8 cellular contexts compared by ENCODE assay signal in the genomic region with DNA sequence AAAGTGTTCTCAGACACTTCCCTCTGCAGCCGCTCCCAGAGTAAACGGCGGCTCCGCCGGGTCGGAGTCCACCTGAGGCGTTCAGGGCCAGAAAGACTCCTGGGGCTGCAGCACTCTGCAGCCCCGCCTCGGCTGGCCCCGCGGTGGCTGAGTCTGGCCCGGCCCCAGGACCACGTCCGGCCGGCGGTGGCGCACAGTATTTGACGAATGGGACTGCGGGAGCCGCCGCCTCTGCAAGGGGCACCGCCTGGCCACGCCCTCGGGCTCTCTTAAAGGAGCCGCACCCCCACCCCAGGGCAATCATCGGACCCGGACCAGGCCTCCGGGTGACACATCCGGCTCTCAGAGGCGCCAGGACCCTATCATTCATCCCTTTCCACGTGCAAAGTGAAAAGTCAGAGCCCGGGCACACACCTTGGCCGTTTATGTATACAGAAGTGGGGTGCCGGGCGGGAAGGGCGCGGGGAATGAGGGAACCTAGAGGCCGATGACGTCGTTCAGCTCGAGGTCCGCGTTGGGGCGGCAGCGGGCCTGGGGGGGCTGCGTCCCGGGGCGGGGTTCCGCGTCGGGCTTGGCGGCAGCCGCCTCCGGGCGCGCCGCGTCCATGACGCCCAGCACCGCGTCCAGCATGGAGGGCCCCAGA. TPM values are rescaled to one million over a fixed set of nuclear protein-coding genes. Genes with fewer than 3 reads are reported as not detected.
DNase-seq lines count a peak whose midpoint lies in the region; ATAC-seq and TF ChIP-seq lines count a peak whose summit lies in the region.

No MANE protein-coding gene starts in this region.

- H3K36me3 ChIP-seq in Panc1 (ENCODE audit: control insufficient read depth, insufficient read depth, low read length), result no peaks in the 10 kb centered on the region

- H3K27me3 Mint-ChIP-seq in activated T-helper 2 cell treated with anti-CD3 and anti-CD28 coated beads, Interferon-gamma antibody, Interleukin-2, Interleukin-4, amounts not matched to agents 10 μg/mL and 5 μg/mL and 100 μg/mL, durations not matched to agents 14 hours and 24 hours and 36 hours (ENCODE audit: low read depth), result peaks cover 21% of the 10 kb centered on the region
- peaks cover 12 to 13% of the 10 kb centered on the region in 2 donors for H3K27me3 Mint-ChIP-seq in natural killer cell (ENCODE audit: low read depth in 2 of 2)
- peaks cover 19% of the 10 kb centered on the region for H3K27me3 Mint-ChIP-seq in stimulated activated naive CD8-positive, alpha-beta T cell treated with anti-CD3 and anti-CD28 coated beads, Interleukin-15, Interleukin-2, amounts not matched to agents 100 ng/mL and 50 ng/mL, for 24 hours

- H3K4me3 ChIP-seq in HL-60 (replicated peaks; ENCODE audit: insufficient read depth, low read length) (peak overlapping the region; percentile 56), Panc1 (ENCODE audit: low read depth in 2 of 2, low read length in 2 of 2) (peak overlapping the region; percentile 56 to 70), fibroblast of pulmonary artery (replicated peaks; ENCODE audit: low read depth, low read length) (peak overlapping the region; percentile 58)

- H3K9me3 Mint-ChIP-seq in activated T-helper 2 cell treated with anti-CD3 and anti-CD28 coated beads, Interferon-gamma antibody, Interleukin-2, Interleukin-4, amounts not matched to agents 10 μg/mL and 5 μg/mL and 100 μg/mL, durations not matched to agents 14 hours and 24 hours and 36 hours, result no peaks in the 10 kb centered on the region
- no peaks in the 10 kb centered on the region for H3K9me3 Mint-ChIP-seq in natural killer cell
- no peaks in the 10 kb centered on the region for H3K9me3 Mint-ChIP-seq in stimulated activated naive CD8-positive, alpha-beta T cell treated with anti-CD3 and anti-CD28 coated beads, Interleukin-15, Interleukin-2, amounts not matched to agents 100 ng/mL and 50 ng/mL, for 24 hours

- peaks cover 9% of the 10 kb centered on the region for H3K4me1 Mint-ChIP-seq in activated T-helper 2 cell treated with anti-CD3 and anti-CD28 coated beads, Interferon-gamma antibody, Interleukin-2, Interleukin-4, amounts not matched to agents 10 μg/mL and 5 μg/mL and 100 μg/mL, durations not matched to agents 14 hours and 24 hours and 36 hours (ENCODE audit: low read depth)
- peaks cover 21 to 36% of the 10 kb centered on the region in 2 donors for H3K4me1 Mint-ChIP-seq in natural killer cell
- H3K4me1 Mint-ChIP-seq in stimulated activated naive CD8-positive, alpha-beta T cell treated with anti-CD3 and anti-CD28 coated beads, Interleukin-15, Interleukin-2, amounts not matched to agents 100 ng/mL and 50 ng/mL, for 24 hours (ENCODE audit: low read depth), result peaks cover 23% of the 10 kb centered on the region

- BruUV-seq in Panc1 (replicated peaks; lab: Mats Ljungman, UMichigan), result no TSS peak

- peak; percentile 74 for ATAC-seq in Panc1
- peak; percentile 20 to 53 (median 41) for ATAC-seq in natural killer cell

- TF ChIP-seq CTCF in GM20000 (IDR thresholded peaks at IDR 0.05; ENCODE audit: extremely low read depth, missing control alignments) (no peak), HL-60 (IDR thresholded peaks at IDR 0.05; ENCODE audit: insufficient read depth, low read length) (no peak), Panc1 (IDR thresholded peaks at IDR 0.05) (no peak), fibroblast of pulmonary artery (IDR thresholded peaks at IDR 0.05; ENCODE audit: low read length, missing control alignments) (no peak), natural killer cell (IDR thresholded peaks at IDR 0.05) (no peak)

- peak overlapping the region; percentile 69 for H3K27ac ChIP-seq in HL-60 (replicated peaks)
- peak overlapping the region; percentile 87 for H3K27ac ChIP-seq in Panc1 (ENCODE audit: low read length)

- peaks cover 18% of the 10 kb centered on the region for H3K36me3 Mint-ChIP-seq in activated T-helper 2 cell treated with anti-CD3 and anti-CD28 coated beads, Interferon-gamma antibody, Interleukin-2, Interleukin-4, amounts not matched to agents 10 μg/mL and 5 μg/mL and 100 μg/mL, durations not matched to agents 14 hours and 24 hours and 36 hours (ENCODE audit: low read depth)
- H3K36me3 Mint-ChIP-seq in natural killer cell, result no peaks in the 10 kb centered on the region
- H3K36me3 Mint-ChIP-seq in stimulated activated naive CD8-positive, alpha-beta T cell treated with anti-CD3 and anti-CD28 coated beads, Interleukin-15, Interleukin-2, amounts not matched to agents 100 ng/mL and 50 ng/mL, for 24 hours (ENCODE audit: low read depth), result peaks cover 10% of the 10 kb centered on the region

- peaks cover 22% of the 10 kb centered on the region for H3K27me3 ChIP-seq in HL-60 (ENCODE audit: insufficient read depth, poor library complexity, severe bottlenecking)
- H3K27me3 ChIP-seq in Panc1 (ENCODE audit: control insufficient read depth, insufficient read depth, low read length), result no peaks in the 10 kb centered on the region

- DNase-seq in DMS 273 treated with DMSO at 0.1 percent for 48 hours (lab: John Stamatoyannopoulos, UW) (peak; percentile 49), GM20000 (ENCODE audit: low spot score) (peak; percentile 95), HL-60 (ENCODE audit: low read depth in 1 of 2, low spot score in 1 of 2) (peak in 1 of 2 experiments; percentile 91), Panc1 (ENCODE audit: low read depth, low spot score) (no peak), fibroblast of pulmonary artery (ENCODE audit: low read depth) (peak; percentile 82), natural killer cell (peak; percentile 69)
- peak; percentile 80 for DNase-seq in activated T-helper 2 cell treated with anti-CD3 and anti-CD28 coated beads, Interferon-gamma antibody, Interleukin-2, Interleukin-4, amounts not matched to agents 10 μg/mL and 5 μg/mL and 100 μg/mL, durations not matched to agents 14 hours and 24 hours and 36 hours (ENCODE audit: low spot score)

- in situ Hi-C loops in Panc1 (cut with HindIII; ENCODE audit: low pct_unique_long_range_greater_than_20kb, low sequenced_read_pairs), result no loop called here

- CTCF ChIA-PET in Panc1 (lab: Charles Lee), result no interaction called here

- H3K4me1 ChIP-seq in Panc1 (ENCODE audit: control insufficient read depth, insufficient read depth, low read length), result peaks cover 24% of the 10 kb centered on the region

- H3K9me3 ChIP-seq in Panc1 (ENCODE audit: control insufficient read depth, insufficient read depth, low read depth, low read length), result no peaks in the 10 kb centered on the region

- intact Hi-C loops in Panc1 (cut with micrococcal nuclease; ENCODE audit: unreplicated experiment) (no loop called here), natural killer cell (cut with micrococcal nuclease) (loop anchor here (1.0 kb wide), 2 partner anchors 15 to 795 kb away; partner anchors contain the start of genes LENG8 and PPP6R1)
- intact Hi-C loops in activated T-helper 2 cell treated with anti-CD3 and anti-CD28 coated beads, Interferon-gamma antibody, Interleukin-2, Interleukin-4, amounts not matched to agents 10 μg/mL and 5 μg/mL and 100 μg/mL, durations not matched to agents 14 hours and 24 hours and 36 hours (cut with micrococcal nuclease), result loop anchor here (1.0 to 10.0 kb wide), 8 partner anchors 15 to 1158 kb away; partner anchors contain the start of genes KMT5C, LENG8, MYADM and NDUFA3

- peak overlapping the region; percentile 92 for H3K27ac Mint-ChIP-seq in activated T-helper 2 cell treated with anti-CD3 and anti-CD28 coated beads, Interferon-gamma antibody, Interleukin-2, Interleukin-4, amounts not matched to agents 10 μg/mL and 5 μg/mL and 100 μg/mL, durations not matched to agents 14 hours and 24 hours and 36 hours
- peak overlapping the region; percentile 88 to 97 for H3K27ac Mint-ChIP-seq in natural killer cell
- peak overlapping the region; percentile 95 for H3K27ac Mint-ChIP-seq in stimulated activated naive CD8-positive, alpha-beta T cell treated with anti-CD3 and anti-CD28 coated beads, Interleukin-15, Interleukin-2, amounts not matched to agents 100 ng/mL and 50 ng/mL, for 24 hours

- POLR2A ChIA-PET in Panc1 (lab: Charles Lee), result no interaction called here

- H3K4me3 Mint-ChIP-seq in activated T-helper 2 cell treated with anti-CD3 and anti-CD28 coated beads, Interferon-gamma antibody, Interleukin-2, Interleukin-4, amounts not matched to agents 10 μg/mL and 5 μg/mL and 100 μg/mL, durations not matched to agents 14 hours and 24 hours and 36 hours (ENCODE audit: low read depth), result peak overlapping the region; percentile 83
- peak overlapping the region; percentile 83 for H3K4me3 Mint-ChIP-seq in natural killer cell
- H3K4me3 Mint-ChIP-seq in stimulated activated naive CD8-positive, alpha-beta T cell treated with anti-CD3 and anti-CD28 coated beads, Interleukin-15, Interleukin-2, amounts not matched to agents 100 ng/mL and 50 ng/mL, for 24 hours, result peak overlapping the region; percentile 86

RNA-seq across cellular contexts. Expression of gene LENG9, which starts 1.2 kb away (rescaled TPM):
- total RNA-seq in Panc1 (2021; ENCODE audit: unreplicated experiment) (5.1 TPM), natural killer cell (1 to 10 TPM; 3.2 to 5.6 (median 4.3) TPM)
- 10.9 TPM for polyA plus RNA-seq in Panc1 (2012; ENCODE audit: insufficient read length)
- 7.5 and 8.1 TPM in 2 replicates for total RNA-seq in activated T-helper 2 cell treated with anti-CD3 and anti-CD28 coated beads, Interferon-gamma antibody, Interleukin-2, Interleukin-4, amounts not matched to agents 10 μg/mL and 5 μg/mL and 100 μg/mL, durations not matched to agents 14 hours and 24 hours and 36 hours

RNA-seq across cellular contexts. Expression of gene CDC42EP5, which starts 8.4 kb away (rescaled TPM):
- 7.1 TPM for total RNA-seq in Panc1 (2021; ENCODE audit: unreplicated experiment)
- polyA plus RNA-seq in Panc1 (2012; ENCODE audit: insufficient read length), result 15.4 TPM
- 1.0 TPM in 1 of 2 replicates, not detected in the other for total RNA-seq in activated T-helper 2 cell treated with anti-CD3 and anti-CD28 coated beads, Interferon-gamma antibody, Interleukin-2, Interleukin-4, amounts not matched to agents 10 μg/mL and 5 μg/mL and 100 μg/mL, durations not matched to agents 14 hours and 24 hours and 36 hours
- not detected for total RNA-seq in natural killer cell

RNA-seq across cellular contexts. Expression of gene LENG8, which starts 15.7 kb away (rescaled TPM):
- total RNA-seq in Panc1 (2021; ENCODE audit: unreplicated experiment), result 268 TPM
- polyA plus RNA-seq in Panc1 (2012; ENCODE audit: insufficient read length), result 274 TPM
- 203 and 209 TPM in 2 replicates for total RNA-seq in activated T-helper 2 cell treated with anti-CD3 and anti-CD28 coated beads, Interferon-gamma antibody, Interleukin-2, Interleukin-4, amounts not matched to agents 10 μg/mL and 5 μg/mL and 100 μg/mL, durations not matched to agents 14 hours and 24 hours and 36 hours
- 100 to 1,000 TPM; 479 to 563 (median 507) TPM for total RNA-seq in natural killer cell

RNA-seq across cellular contexts. Expression of gene LAIR2, which starts 37.9 kb away (rescaled TPM):
- total RNA-seq in Panc1 (2021; ENCODE audit: unreplicated experiment) (not detected), natural killer cell (10 to 100 TPM; 44.1 to 67.7 (median 53.3) TPM)
- not detected for polyA plus RNA-seq in Panc1 (2012; ENCODE audit: insufficient read length)
- total RNA-seq in activated T-helper 2 cell treated with anti-CD3 and anti-CD28 coated beads, Interferon-gamma antibody, Interleukin-2, Interleukin-4, amounts not matched to agents 10 μg/mL and 5 μg/mL and 100 μg/mL, durations not matched to agents 14 hours and 24 hours and 36 hours, result 76.8 and 77.7 TPM in 2 replicates

RNA-seq across cellular contexts. Expression of gene TTYH1, which starts 49.5 kb away (rescaled TPM):
- 0.62 TPM for total RNA-seq in Panc1 (2021; ENCODE audit: unreplicated experiment)
- polyA plus RNA-seq in Panc1 (2012; ENCODE audit: insufficient read length), result 1.4 TPM
- total RNA-seq in activated T-helper 2 cell treated with anti-CD3 and anti-CD28 coated beads, Interferon-gamma antibody, Interleukin-2, Interleukin-4, amounts not matched to agents 10 μg/mL and 5 μg/mL and 100 μg/mL, durations not matched to agents 14 hours and 24 hours and 36 hours, result 0.50 TPM in 1 of 2 replicates, not detected in the other
- total RNA-seq in natural killer cell, result under 1 TPM; 0.59 to 0.84 (median 0.65) TPM
